ENCODE assay signal across 7 cellular contexts in genomic region chr6:128990915-128991314, GRCh38.
"Had no signal": no experiment of that assay in that cellular context is flagged by ENCODE, and none has a peak within 500 bp of the region (broad histone marks: within the 10 kb centered on the region; RNA-seq: fewer than 3 reads in every experiment).

No MANE protein-coding gene starts in this region.

- FAIRE-seq: HTR-8/SVneo, K562 had no signal

- DNase-seq: Karpas-422, KBM-7, KG1 had no signal

- H3K4me3 ChIP-seq: K562 had no signal

- H3K4me2 ChIP-seq: KMS-11 had no signal

- H3K27ac ChIP-seq: HL-60, KMS-11 had no signal

- ATAC-seq: K562 had no signal

- H3K9ac ChIP-seq: KMS-11 had no signal
